ENCODE assay signal across 8 cellular contexts in genomic region chr3:50237754-50238548, GRCh38. TPM values are rescaled to one million over a fixed set of nuclear protein-coding genes. Genes with fewer than 3 reads are reported as not detected.
A peak's percentile ranks its signal among the peaks of the same experiment; 100 is the strongest.
DNase-seq lines count a peak whose midpoint lies in the region; ATAC-seq and TF ChIP-seq lines count a peak whose summit lies in the region.

No MANE protein-coding gene starts in this region.

- peaks cover 60% of the 10 kb centered on the region for H3K4me1 ChIP-seq in GM23338 (ENCODE audit: insufficient read depth)

- POLR2A ChIA-PET in activated CD4-positive, alpha-beta T cell treated with anti-CD3 and anti-CD28 coated beads for 36 hours (lab: Charles Lee), result interaction anchor here (0.6 to 1.0 kb wide), 2 partner anchors 8 to 30 kb away, joined by 3 to 4 read pairs; no protein-coding TSS in a partner anchor

- intact Hi-C loops in activated CD4-positive, alpha-beta T cell treated with anti-CD3 and anti-CD28 coated beads for 36 hours (cut with DNase I, micrococcal nuclease), result loop anchor here (1.0 to 5.0 kb wide), 14 partner anchors 8 to 1217 kb away; partner anchors contain the start of genes APEH (in 1 of the 2), CISH (in 1 of the 2), DAG1 (in 1 of the 2) and GMPPB (in 1 of the 2)

- peaks cover 21% of the 10 kb centered on the region for H3K27me3 Mint-ChIP-seq in GM23338 (ENCODE audit: insufficient read depth, low read depth, poor library complexity)
- no peaks in the 10 kb centered on the region for H3K27me3 Mint-ChIP-seq in activated CD4-positive, alpha-beta T cell treated with anti-CD3 and anti-CD28 coated beads for 36 hours

- peak overlapping the region; percentile 84 for H3K4me2 ChIP-seq in GM23338

- ATAC-seq in GM23338, result peak; percentile 4
- ATAC-seq in activated CD4-positive, alpha-beta T cell treated with anti-CD3 and anti-CD28 coated beads for 36 hours, result peak; percentile 49
- ATAC-seq in left lobe of liver, result peak; percentile 44
- ATAC-seq in HG02970 (IDR thresholded peaks at IDR 0.05; ENCODE audit: low FRiP score, unreplicated experiment), result no peak

- H3K4me3 Mint-ChIP-seq in GM23338, result peak overlapping the region; percentile 97
- H3K4me3 Mint-ChIP-seq in activated CD4-positive, alpha-beta T cell treated with anti-CD3 and anti-CD28 coated beads for 36 hours, result peak overlapping the region; percentile 90

- no peaks in the 10 kb centered on the region for H3K9me3 Mint-ChIP-seq in GM23338
- H3K9me3 Mint-ChIP-seq in activated CD4-positive, alpha-beta T cell treated with anti-CD3 and anti-CD28 coated beads for 36 hours (ENCODE audit: low read depth), result no peaks in the 10 kb centered on the region

- peaks cover 38% of the 10 kb centered on the region for H4K20me1 ChIP-seq in GM23338 (replicated peaks; ENCODE audit: insufficient read depth)

- H3K9me2 ChIP-seq in GM23338 (ENCODE audit: insufficient read depth), result no peaks in the 10 kb centered on the region

- peaks cover 63% of the 10 kb centered on the region for H3K4me1 Mint-ChIP-seq in GM23338
- H3K4me1 Mint-ChIP-seq in activated CD4-positive, alpha-beta T cell treated with anti-CD3 and anti-CD28 coated beads for 36 hours, result peaks cover 51% of the 10 kb centered on the region

- H3K79me2 ChIP-seq in GM23338 (replicated peaks; ENCODE audit: insufficient read depth), result peaks cover 69% of the 10 kb centered on the region

- no peak overlapping the region for H2AFZ ChIP-seq in GM23338

- DNase-seq in Daoy (ENCODE audit: low read depth), result peak; percentile 90
- peak; percentile 84 for DNase-seq in GM23338 (ENCODE audit: low spot score)
- DNase-seq in NCI-H2227 treated with DMSO at 0.1 percent for 48 hours (lab: John Stamatoyannopoulos, UW), result peak; percentile 41
- peak; percentile 95 for DNase-seq in activated CD4-positive, alpha-beta T cell treated with anti-CD3 and anti-CD28 coated beads for 36 hours
- peak; percentile 78 for DNase-seq in choroid plexus epithelial cell (ENCODE audit: low read depth)
- DNase-seq in left lobe of liver (ENCODE audit: low spot score), result peak; percentile 85
- peak; percentile 78 for DNase-seq in stimulated activated CD4-positive, alpha-beta T cell treated with anti-CD3 and anti-CD28 coated beads, Interleukin-2, amount 100 ng/mL, for 4 hours (ENCODE audit: low read depth)

- H3K4me3 ChIP-seq in GM23338 (peak overlapping the region; percentile 90), choroid plexus epithelial cell (ENCODE audit: low read depth, low read length) (peak overlapping the region; percentile 83)

- CTCF ChIA-PET in activated CD4-positive, alpha-beta T cell treated with anti-CD3 and anti-CD28 coated beads for 36 hours (lab: Charles Lee), result interaction anchor here (0.7 to 4.3 kb wide), 5 partner anchors 9 to 566 kb away, joined by 3 to 47 read pairs (median 3); no protein-coding TSS in a partner anchor

- no peaks in the 10 kb centered on the region for H3K36me3 ChIP-seq in GM23338 (ENCODE audit: insufficient read depth)

- H3K36me3 Mint-ChIP-seq in GM23338 (ENCODE audit: low read depth), result peaks cover 3% of the 10 kb centered on the region; the same call in 1 of the 3 replicates
- peaks cover 25% of the 10 kb centered on the region for H3K36me3 Mint-ChIP-seq in activated CD4-positive, alpha-beta T cell treated with anti-CD3 and anti-CD28 coated beads for 36 hours (ENCODE audit: low read depth)

- no peaks in the 10 kb centered on the region for H3K27me3 ChIP-seq in GM23338 (ENCODE audit: insufficient read depth)

- H3F3A ChIP-seq in GM23338 (replicated peaks; ENCODE audit: low read depth), result peaks cover 35% of the 10 kb centered on the region

- peak overlapping the region; percentile 90 for H3K27ac ChIP-seq in GM23338 (ENCODE audit: low read depth)

- peak overlapping the region; percentile 93 for H3K27ac Mint-ChIP-seq in GM23338
- H3K27ac Mint-ChIP-seq in activated CD4-positive, alpha-beta T cell treated with anti-CD3 and anti-CD28 coated beads for 36 hours, result peak overlapping the region; percentile 96

- no peak for TF ChIP-seq CTCF in GM23338 (conservative IDR thresholded peaks at IDR 0.05; ENCODE audit: low read depth in 2 of 2)
- no peak for TF ChIP-seq CTCF in choroid plexus epithelial cell (conservative IDR thresholded peaks at IDR 0.05; ENCODE audit: low read depth, low read length)

TF ChIP-seq in GM23338, 12 proteins besides CTCF, POLR2A, EP300 and RAD21:
- TF ChIP-seq ETS1 (IDR thresholded peaks at IDR 0.05) (0 out of 2 replicates have a peak, but pooled peaks have one; percentile 34), POLR2AphosphoS5 (IDR thresholded peaks at IDR 0.05; ENCODE audit: low read depth) (0 out of 2 replicates have a peak, but pooled peaks have one; percentile 17), CREB1 (CRISPR knock-in tag; IDR thresholded peaks at IDR 0.05; ENCODE audit: low read depth) (no peak), ZNF331 (CRISPR knock-in tag; IDR thresholded peaks at IDR 0.05; ENCODE audit: low read depth) (no peak), EZH2phosphoT487 (IDR thresholded peaks at IDR 0.05; ENCODE audit: unreplicated experiment) (no peak)

RNA-seq across cellular contexts. Expression of gene GNAI2, which starts 1.9 kb away (rescaled TPM):
- 139 and 163 TPM in 2 replicates for total RNA-seq in Daoy (2014; rRNA removed; shearing (Covaris generic))
- total RNA-seq in GM23338 (2014; rRNA removed; shearing (Covaris generic)), result 132 and 153 TPM in 2 replicates
- 138 and 140 TPM in 2 replicates for polyA plus RNA-seq in GM23338 (2016; fragmentation: Nextera tagmentation; extraction: Ambion mirVana)
- total RNA-seq in activated CD4-positive, alpha-beta T cell treated with anti-CD3 and anti-CD28 coated beads for 36 hours, result 100 to 1,000 TPM; 280 to 341 TPM
- total RNA-seq in left lobe of liver, result 115 TPM

RNA-seq across cellular contexts. Expression of gene SEMA3B, which starts 31.0 kb away (rescaled TPM):
- 2.6 and 5.0 TPM in 2 replicates for total RNA-seq in Daoy (2014; rRNA removed; shearing (Covaris generic))
- total RNA-seq in GM23338 (2014; rRNA removed; shearing (Covaris generic)), result 2.4 and 8.0 TPM in 2 replicates
- 3.0 and 3.3 TPM in 2 replicates for polyA plus RNA-seq in GM23338 (2016; fragmentation: Nextera tagmentation; extraction: Ambion mirVana)
- 1 to 10 TPM; 1.6 to 2.1 TPM for total RNA-seq in activated CD4-positive, alpha-beta T cell treated with anti-CD3 and anti-CD28 coated beads for 36 hours
- total RNA-seq in left lobe of liver, result 5.7 TPM

RNA-seq across cellular contexts. Expression of gene SLC38A3, which starts 32.9 kb away (rescaled TPM):
- total RNA-seq in Daoy (2014; rRNA removed; shearing (Covaris generic)), result not detected in 2 replicates
- total RNA-seq in GM23338 (2014; rRNA removed; shearing (Covaris generic)), result 0.28 and 3.0 TPM in 2 replicates
- polyA plus RNA-seq in GM23338 (2016; fragmentation: Nextera tagmentation; extraction: Ambion mirVana), result 0.68 and 1.3 TPM in 2 replicates
- total RNA-seq in activated CD4-positive, alpha-beta T cell treated with anti-CD3 and anti-CD28 coated beads for 36 hours, result under 1 TPM in 1 of 2 experiments, not detected in 1; 0.12 TPM
- 242 TPM for total RNA-seq in left lobe of liver

RNA-seq across cellular contexts. Expression of gene LSMEM2, which starts 40.9 kb away (rescaled TPM):
- total RNA-seq in Daoy (2014; rRNA removed; shearing (Covaris generic)), result 1.1 TPM in 1 of 2 replicates, not detected in the other
- total RNA-seq in GM23338 (2014; rRNA removed; shearing (Covaris generic)), result 0.59 and 1.5 TPM in 2 replicates
- 0.86 and 1.5 TPM in 2 replicates for polyA plus RNA-seq in GM23338 (2016; fragmentation: Nextera tagmentation; extraction: Ambion mirVana)
- not detected for total RNA-seq in activated CD4-positive, alpha-beta T cell treated with anti-CD3 and anti-CD28 coated beads for 36 hours
- total RNA-seq in left lobe of liver, result not detected

RNA-seq across cellular contexts. Expression of gene GNAT1, which starts 46.5 kb away (rescaled TPM):
- not detected in 2 replicates for total RNA-seq in Daoy (2014; rRNA removed; shearing (Covaris generic))
- total RNA-seq in GM23338 (2014; rRNA removed; shearing (Covaris generic)), result not detected in 2 replicates
- not detected in 2 replicates for polyA plus RNA-seq in GM23338 (2016; fragmentation: Nextera tagmentation; extraction: Ambion mirVana)
- under 1 TPM in 1 of 2 experiments, not detected in 1; 0.14 TPM for total RNA-seq in activated CD4-positive, alpha-beta T cell treated with anti-CD3 and anti-CD28 coated beads for 36 hours
- 0.08 TPM for total RNA-seq in left lobe of liver

Comparison
In these comparisons a context has a peak if more than half of its experiments do, and no peak if none do; other contexts are left out.
1. DNase-seq: peak in every context shown above with its lines; median percentile 95 in activated CD4-positive, alpha-beta T cell treated with anti-CD3 and anti-CD28 coated beads for 36 hours; 90 in Daoy; 85 in left lobe of liver; 84 in GM23338; 78 in choroid plexus epithelial cell; 78 in stimulated activated CD4-positive, alpha-beta T cell treated with anti-CD3 and anti-CD28 coated beads, Interleukin-2, amount 100 ng/mL, for 4 hours; 41 in NCI-H2227 treated with DMSO at 0.1 percent for 48 hours.
2. RNA of gene SLC38A3, which starts 32.9 kb away (total RNA-seq): 242 TPM in left lobe of liver (single experiment); 0.28 to 3.0 TPM in GM23338, 0.12 TPM in activated CD4-positive, alpha-beta T cell treated with anti-CD3 and anti-CD28 coated beads for 36 hours and not detected in Daoy; every median in the first group is over 10 times any median in the second.